Comparison of ENCODE assay signal across 8 cellular contexts in genomic region chr19:2151339-2152229, GRCh38. TPM values are rescaled to one million over a fixed set of nuclear protein-coding genes. Genes with fewer than 3 reads are reported as not detected.
A peak's percentile ranks its signal among the peaks of the same experiment; 100 is the strongest.
DNase-seq lines count a peak whose midpoint lies in the region; ATAC-seq and TF ChIP-seq lines count a peak whose summit lies in the region.

AP3D1 (minus strand) TSS chr19:2151566; CDS start chr19:2151334, 232 bp downstream.

- H3K9me2 ChIP-seq in GM23248 (ENCODE audit: insufficient read depth), result no peaks in the 10 kb centered on the region

- DNase-seq in DND-41 (peak; percentile 100), GM23248 (peak; percentile 100), Kasumi-1 (lab: John Stamatoyannopoulos, UW) (peak; percentile 99), RPMI7951 (ENCODE audit: low read depth) (peak; percentile 99), esophagus squamous epithelium (lab: John Stamatoyannopoulos, UW) (peak; percentile 96), myocyte (ENCODE audit: low read depth) (peak; percentile 100)
- peak; percentile 100 for DNase-seq in activated T-helper 1 cell treated with anti-CD3 and anti-CD28 coated beads, Interleukin-12 subunit alpha, Interleukin-12 subunit beta, Interleukin-2, Interleukin-4 antibody, amounts not matched to agents 30 ng/mL and 10 ng/mL and 1 ng/mL, durations not matched to agents 14 hours and 24 hours and 36 hours (ENCODE audit: low spot score)
- DNase-seq in stimulated activated CD8-positive, alpha-beta memory T cell treated with anti-CD3 and anti-CD28 coated beads, Interleukin-7, amount 100 ng/mL, for 48 hours (ENCODE audit: extremely low read depth in 1 of 2, low read depth in 1 of 2), result peak; percentile 100

- H3K9ac ChIP-seq in DND-41 (ENCODE audit: low read depth, low read length) (peak within 1 kb of the TSS; percentile 99), GM23248 (peak within 1 kb of the TSS; percentile 100)

- H3F3A ChIP-seq in GM23248 (ENCODE audit: insufficient read depth), result peaks cover 9% of the 10 kb centered on the region; the same call in 1 of the 2 replicates

- intact Hi-C loops in activated T-helper 1 cell treated with anti-CD3 and anti-CD28 coated beads, Interleukin-12 subunit alpha, Interleukin-12 subunit beta, Interleukin-2, Interleukin-4 antibody, amounts not matched to agents 30 ng/mL and 10 ng/mL and 1 ng/mL, durations not matched to agents 14 hours and 24 hours and 36 hours (cut with micrococcal nuclease), result loop anchor here (1.0 to 10.0 kb wide), 13 partner anchors 12 to 633 kb away; partner anchors contain the start of genes ADAT3, BTBD2, DOT1L and IZUMO4
- intact Hi-C loops in esophagus squamous epithelium (cut with DNase I), result loop anchor here (10.0 kb wide), 2 partner anchors 83 to 243 kb away; partner anchors contain the start of genes PLEKHJ1 and SF3A2

- ATAC-seq in DND-41 (ENCODE audit: insufficient read depth, low read depth), result peak; percentile 87

- peaks cover 4% of the 10 kb centered on the region for H3K36me3 Mint-ChIP-seq in activated T-helper 1 cell treated with anti-CD3 and anti-CD28 coated beads, Interleukin-12 subunit alpha, Interleukin-12 subunit beta, Interleukin-2, Interleukin-4 antibody, amounts not matched to agents 30 ng/mL and 10 ng/mL and 1 ng/mL, durations not matched to agents 14 hours and 24 hours and 36 hours (ENCODE audit: low read depth)

- H3K4me2 ChIP-seq in DND-41 (ENCODE audit: insufficient read depth, low read length), result peak within 1 kb of the TSS; percentile 100
- peak within 1 kb of the TSS; percentile 91 for H3K4me2 ChIP-seq in GM23248 (ENCODE audit: unreplicated experiment)

- H3K4me1 ChIP-seq in DND-41 (ENCODE audit: insufficient read depth, low read length), result peaks cover 38% of the 10 kb centered on the region
- peaks cover 24% of the 10 kb centered on the region for H3K4me1 ChIP-seq in GM23248 (ENCODE audit: insufficient read depth)
- peaks cover 18 to 78% (median 29%) of the 10 kb centered on the region in 3 donors for H3K4me1 ChIP-seq in esophagus squamous epithelium

- H3K9me3 ChIP-seq in DND-41 (ENCODE audit: insufficient read depth, low read length, severe bottlenecking) (no peaks in the 10 kb centered on the region), GM23248 (ENCODE audit: low read depth) (no peaks in the 10 kb centered on the region), esophagus squamous epithelium (no peaks in the 10 kb centered on the region)

- in situ Hi-C loops in GM23248 (cut with MboI), result loop anchor here (10.0 kb wide), 1 partner anchor 243 kb away; no protein-coding TSS in a partner anchor

- TF ChIP-seq CTCF in DND-41 (IDR thresholded peaks at IDR 0.05; ENCODE audit: borderline replicate concordance, extremely low read depth, low read length, poor library complexity, severe bottlenecking) (no peak), esophagus squamous epithelium (IDR thresholded peaks at IDR 0.05) (peak in 2 of 6 experiments; percentile 4 to 10)

- H3K27ac ChIP-seq in DND-41 (ENCODE audit: low read length), result peak within 1 kb of the TSS; percentile 88
- peak within 1 kb of the TSS; percentile 84 for H3K27ac ChIP-seq in GM23248
- peak within 1 kb of the TSS; percentile 91 to 95 (median 94) for H3K27ac ChIP-seq in esophagus squamous epithelium

- H3K4me1 Mint-ChIP-seq in activated T-helper 1 cell treated with anti-CD3 and anti-CD28 coated beads, Interleukin-12 subunit alpha, Interleukin-12 subunit beta, Interleukin-2, Interleukin-4 antibody, amounts not matched to agents 30 ng/mL and 10 ng/mL and 1 ng/mL, durations not matched to agents 14 hours and 24 hours and 36 hours (ENCODE audit: low read depth), result peaks cover 40% of the 10 kb centered on the region

- H3K36me3 ChIP-seq in DND-41 (ENCODE audit: insufficient read depth, low read length), result peaks cover 30% of the 10 kb centered on the region
- H3K36me3 ChIP-seq in GM23248 (ENCODE audit: low read depth), result no peaks in the 10 kb centered on the region
- H3K36me3 ChIP-seq in esophagus squamous epithelium, result peaks cover 0 to 4% (median 0%) of the 10 kb centered on the region in 3 donors

- peak within 1 kb of the TSS; percentile 100 for H3K4me3 ChIP-seq in DND-41 (ENCODE audit: low read depth in 1 of 2, low read length in 2 of 2)
- peak within 1 kb of the TSS; percentile 98 for H3K4me3 ChIP-seq in GM23248
- peak within 1 kb of the TSS; percentile 77 to 100 (median 95) for H3K4me3 ChIP-seq in esophagus squamous epithelium

- H3K27me3 Mint-ChIP-seq in activated T-helper 1 cell treated with anti-CD3 and anti-CD28 coated beads, Interleukin-12 subunit alpha, Interleukin-12 subunit beta, Interleukin-2, Interleukin-4 antibody, amounts not matched to agents 30 ng/mL and 10 ng/mL and 1 ng/mL, durations not matched to agents 14 hours and 24 hours and 36 hours (ENCODE audit: insufficient read depth), result peaks cover 1% of the 10 kb centered on the region

- no peaks in the 10 kb centered on the region for H3K9me3 Mint-ChIP-seq in activated T-helper 1 cell treated with anti-CD3 and anti-CD28 coated beads, Interleukin-12 subunit alpha, Interleukin-12 subunit beta, Interleukin-2, Interleukin-4 antibody, amounts not matched to agents 30 ng/mL and 10 ng/mL and 1 ng/mL, durations not matched to agents 14 hours and 24 hours and 36 hours

- H3K79me2 ChIP-seq in DND-41 (ENCODE audit: insufficient read depth, low read length) (peaks cover 46% of the 10 kb centered on the region), GM23248 (ENCODE audit: insufficient read depth) (peaks cover 46% of the 10 kb centered on the region)

- peak within 1 kb of the TSS; percentile 83 for H3K4me3 Mint-ChIP-seq in activated T-helper 1 cell treated with anti-CD3 and anti-CD28 coated beads, Interleukin-12 subunit alpha, Interleukin-12 subunit beta, Interleukin-2, Interleukin-4 antibody, amounts not matched to agents 30 ng/mL and 10 ng/mL and 1 ng/mL, durations not matched to agents 14 hours and 24 hours and 36 hours

- H2AFZ ChIP-seq in DND-41 (ENCODE audit: low read depth, low read length) (peak within 1 kb of the TSS; percentile 74), GM23248 (peak within 1 kb of the TSS; percentile 80)

- peak in 1 of 4 donors; percentile 31 for TF ChIP-seq POLR2A in esophagus squamous epithelium (IDR thresholded peaks at IDR 0.05)

- H3K27me3 ChIP-seq in DND-41 (ENCODE audit: insufficient read depth, low read length, poor library complexity) (no peaks in the 10 kb centered on the region), GM23248 (replicated peaks; ENCODE audit: insufficient read depth) (no peaks in the 10 kb centered on the region), esophagus squamous epithelium (no peaks in the 10 kb centered on the region)

- peak within 1 kb of the TSS; percentile 94 for H3K27ac Mint-ChIP-seq in activated T-helper 1 cell treated with anti-CD3 and anti-CD28 coated beads, Interleukin-12 subunit alpha, Interleukin-12 subunit beta, Interleukin-2, Interleukin-4 antibody, amounts not matched to agents 30 ng/mL and 10 ng/mL and 1 ng/mL, durations not matched to agents 14 hours and 24 hours and 36 hours

- WGBS in GM23248 (ENCODE audit: low coverage in 1 of 2, low lambda C conversion rate in 2 of 2, missing lambda C conversion rate in 2 of 2), 2 experiments, result 3 to 4% methylated on average over 52 to 57 of the region's 74 CpGs
- 4 to 5% methylated on average over 11 to 16 of the region's 74 CpGs for WGBS in esophagus squamous epithelium, 2 donors

- H4K20me1 ChIP-seq in DND-41 (ENCODE audit: insufficient read depth, low read length) (peaks cover 32% of the 10 kb centered on the region), GM23248 (ENCODE audit: insufficient read depth) (peaks cover 13% of the 10 kb centered on the region; the same call in 1 of the 2 replicates)

RNA-seq across cellular contexts. Expression of gene AP3D1, which starts in this region (rescaled TPM):
- 95.4 and 97.6 TPM in 2 replicates for total RNA-seq in GM23248 (2014; rRNA removed; shearing (Covaris generic))
- 65.2 and 79.0 TPM in 2 replicates for polyA plus RNA-seq in GM23248 (2016; fragmentation: Nextera tagmentation; extraction: Ambion mirVana)
- total RNA-seq in RPMI7951 (2014; rRNA removed; shearing (Covaris generic)), result 49.6 and 50.0 TPM in 2 replicates
- 120 and 124 TPM in 2 replicates for total RNA-seq in activated T-helper 1 cell treated with anti-CD3 and anti-CD28 coated beads, Interleukin-12 subunit alpha, Interleukin-12 subunit beta, Interleukin-2, Interleukin-4 antibody, amounts not matched to agents 30 ng/mL and 10 ng/mL and 1 ng/mL, durations not matched to agents 14 hours and 24 hours and 36 hours
- total RNA-seq in esophagus squamous epithelium, result 10 to 100 TPM; 47.7 to 99.9 (median 71.8) TPM
- 109 and 114 TPM in 2 replicates for total RNA-seq in myocyte
- polyA plus RNA-seq in myocyte (2012), result 129 TPM

Comparison
In these comparisons a context has a peak if more than half of its experiments do, and no peak if none do; other contexts are left out.
1. Peak in every context shown above with its lines: DNase-seq, ATAC-seq, H3K4me3 ChIP-seq and H3K27ac ChIP-seq.